3 cellular contexts compared by ENCODE assay signal in genomic region chr21:44763050-44763378, GRCh38.
TF ChIP-seq lines count a peak whose summit lies in the region.

No MANE protein-coding gene starts in this region.

TF ChIP-seq in HepG2, 621 proteins besides CTCF, POLR2A, EP300 and RAD21:
- no peak for TF ChIP-seq SKIL (CRISPR knock-in tag; IDR thresholded peaks at IDR 0.05; ENCODE audit: borderline replicate concordance)
- TF ChIP-seq, protein P1, sequence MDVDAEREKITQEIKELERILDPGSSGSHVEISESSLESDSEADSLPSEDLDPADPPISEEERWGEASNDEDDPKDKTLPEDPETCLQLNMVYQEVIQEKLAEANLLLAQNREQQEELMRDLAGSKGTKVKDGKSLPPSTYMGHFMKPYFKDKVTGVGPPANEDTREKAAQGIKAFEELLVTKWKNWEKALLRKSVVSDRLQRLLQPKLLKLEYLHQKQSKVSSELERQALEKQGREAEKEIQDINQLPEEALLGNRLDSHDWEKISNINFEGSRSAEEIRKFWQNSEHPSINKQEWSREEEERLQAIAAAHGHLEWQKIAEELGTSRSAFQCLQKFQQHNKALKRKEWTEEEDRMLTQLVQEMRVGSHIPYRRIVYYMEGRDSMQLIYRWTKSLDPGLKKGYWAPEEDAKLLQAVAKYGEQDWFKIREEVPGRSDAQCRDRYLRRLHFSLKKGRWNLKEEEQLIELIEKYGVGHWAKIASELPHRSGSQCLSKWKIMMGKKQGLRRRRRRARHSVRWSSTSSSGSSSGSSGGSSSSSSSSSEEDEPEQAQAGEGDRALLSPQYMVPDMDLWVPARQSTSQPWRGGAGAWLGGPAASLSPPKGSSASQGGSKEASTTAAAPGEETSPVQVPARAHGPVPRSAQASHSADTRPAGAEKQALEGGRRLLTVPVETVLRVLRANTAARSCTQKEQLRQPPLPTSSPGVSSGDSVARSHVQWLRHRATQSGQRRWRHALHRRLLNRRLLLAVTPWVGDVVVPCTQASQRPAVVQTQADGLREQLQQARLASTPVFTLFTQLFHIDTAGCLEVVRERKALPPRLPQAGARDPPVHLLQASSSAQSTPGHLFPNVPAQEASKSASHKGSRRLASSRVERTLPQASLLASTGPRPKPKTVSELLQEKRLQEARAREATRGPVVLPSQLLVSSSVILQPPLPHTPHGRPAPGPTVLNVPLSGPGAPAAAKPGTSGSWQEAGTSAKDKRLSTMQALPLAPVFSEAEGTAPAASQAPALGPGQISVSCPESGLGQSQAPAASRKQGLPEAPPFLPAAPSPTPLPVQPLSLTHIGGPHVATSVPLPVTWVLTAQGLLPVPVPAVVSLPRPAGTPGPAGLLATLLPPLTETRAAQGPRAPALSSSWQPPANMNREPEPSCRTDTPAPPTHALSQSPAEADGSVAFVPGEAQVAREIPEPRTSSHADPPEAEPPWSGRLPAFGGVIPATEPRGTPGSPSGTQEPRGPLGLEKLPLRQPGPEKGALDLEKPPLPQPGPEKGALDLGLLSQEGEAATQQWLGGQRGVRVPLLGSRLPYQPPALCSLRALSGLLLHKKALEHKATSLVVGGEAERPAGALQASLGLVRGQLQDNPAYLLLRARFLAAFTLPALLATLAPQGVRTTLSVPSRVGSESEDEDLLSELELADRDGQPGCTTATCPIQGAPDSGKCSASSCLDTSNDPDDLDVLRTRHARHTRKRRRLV (CRISPR knock-in tag; IDR thresholded peaks at IDR 0.05) = no peak
- no peak for TF ChIP-seq SOX6 (IDR thresholded peaks at IDR 0.05)
- no peak for TF ChIP-seq SOX6 (CRISPR knock-in tag; IDR thresholded peaks at IDR 0.05)
- no peak for TF ChIP-seq ONECUT2 (CRISPR knock-in tag; IDR thresholded peaks at IDR 0.05)

TF ChIP-seq in K562, 482 proteins besides CTCF, POLR2A, EP300 and RAD21:
- TF ChIP-seq CBX1 (IDR thresholded peaks at IDR 0.05; ENCODE audit: low read depth) (no peak), EGR1 (conservative IDR thresholded peaks at IDR 0.05) (peak; percentile 15; the same call in 1 of the 2 replicates), ZNF695 (CRISPR knock-in tag; IDR thresholded peaks at IDR 0.05) (no peak), NFIC (IDR thresholded peaks at IDR 0.05) (peak; percentile 30; the same call in 1 of the 2 replicates), E2F3 (CRISPR knock-in tag; IDR thresholded peaks at IDR 0.05) (no peak)

TF ChIP-seq in SK-N-SH, 30 proteins besides CTCF, POLR2A, EP300 and RAD21:
- TF ChIP-seq SMC3 (IDR thresholded peaks at IDR 0.05; ENCODE audit: low read depth, low read length) = no peak
- TF ChIP-seq, protein P2, sequence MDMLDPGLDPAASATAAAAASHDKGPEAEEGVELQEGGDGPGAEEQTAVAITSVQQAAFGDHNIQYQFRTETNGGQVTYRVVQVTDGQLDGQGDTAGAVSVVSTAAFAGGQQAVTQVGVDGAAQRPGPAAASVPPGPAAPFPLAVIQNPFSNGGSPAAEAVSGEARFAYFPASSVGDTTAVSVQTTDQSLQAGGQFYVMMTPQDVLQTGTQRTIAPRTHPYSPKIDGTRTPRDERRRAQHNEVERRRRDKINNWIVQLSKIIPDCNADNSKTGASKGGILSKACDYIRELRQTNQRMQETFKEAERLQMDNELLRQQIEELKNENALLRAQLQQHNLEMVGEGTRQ (IDR thresholded peaks at IDR 0.05; ENCODE audit: borderline replicate concordance, low read depth, low read length) = no peak
- no peak for TF ChIP-seq MXI1 (IDR thresholded peaks at IDR 0.05; ENCODE audit: low read depth, low read length)
- no peak for TF ChIP-seq ELF1 (IDR thresholded peaks at IDR 0.05)
- TF ChIP-seq SIN3A (IDR thresholded peaks at IDR 0.05; ENCODE audit: borderline replicate concordance, low read depth, low read length) = no peak
- TF ChIP-seq TEAD4 (IDR thresholded peaks at IDR 0.05; ENCODE audit: borderline replicate concordance, insufficient read depth) = no peak
- no peak for TF ChIP-seq JUND (IDR thresholded peaks at IDR 0.05)
- TF ChIP-seq CHD2 (IDR thresholded peaks at IDR 0.05; ENCODE audit: low read length, partially characterized antibody) = no peak
- TF ChIP-seq, protein P3, sequence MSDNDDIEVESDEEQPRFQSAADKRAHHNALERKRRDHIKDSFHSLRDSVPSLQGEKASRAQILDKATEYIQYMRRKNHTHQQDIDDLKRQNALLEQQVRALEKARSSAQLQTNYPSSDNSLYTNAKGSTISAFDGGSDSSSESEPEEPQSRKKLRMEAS (IDR thresholded peaks at IDR 0.05; ENCODE audit: low read depth) = no peak
- TF ChIP-seq FOXJ3 (CRISPR knock-in tag; IDR thresholded peaks at IDR 0.05) = no peak
- no peak for TF ChIP-seq TAF1 (IDR thresholded peaks at IDR 0.05; ENCODE audit: borderline replicate concordance, low read depth, low read length)
- TF ChIP-seq, protein P4, sequence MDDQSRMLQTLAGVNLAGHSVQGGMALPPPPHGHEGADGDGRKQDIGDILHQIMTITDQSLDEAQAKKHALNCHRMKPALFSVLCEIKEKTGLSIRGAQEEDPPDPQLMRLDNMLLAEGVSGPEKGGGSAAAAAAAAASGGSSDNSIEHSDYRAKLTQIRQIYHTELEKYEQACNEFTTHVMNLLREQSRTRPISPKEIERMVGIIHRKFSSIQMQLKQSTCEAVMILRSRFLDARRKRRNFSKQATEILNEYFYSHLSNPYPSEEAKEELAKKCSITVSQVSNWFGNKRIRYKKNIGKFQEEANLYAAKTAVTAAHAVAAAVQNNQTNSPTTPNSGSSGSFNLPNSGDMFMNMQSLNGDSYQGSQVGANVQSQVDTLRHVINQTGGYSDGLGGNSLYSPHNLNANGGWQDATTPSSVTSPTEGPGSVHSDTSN (IDR thresholded peaks at IDR 0.05) = no peak
- TF ChIP-seq EZH2phosphoT487 (IDR thresholded peaks at IDR 0.05; ENCODE audit: borderline replicate concordance, low read depth) = no peak
- TF ChIP-seq REST (IDR thresholded peaks at IDR 0.05; ENCODE audit: low read depth, low read length) = no peak
- no peak for TF ChIP-seq NFIC (IDR thresholded peaks at IDR 0.05; ENCODE audit: borderline replicate concordance)
- no peak for TF ChIP-seq TCF12 (IDR thresholded peaks at IDR 0.05)
